In genomic region chr3:195612075-195612800, GRCh38 we compare ENCODE assay signal across 17 cellular contexts. TPM values are rescaled to one million over a fixed set of nuclear protein-coding genes. Genes with fewer than 3 reads are reported as not detected.
DNase-seq lines count a peak whose midpoint lies in the region; ATAC-seq and TF ChIP-seq lines count a peak whose summit lies in the region.
"Had no signal": no experiment of that assay in that cellular context is flagged by ENCODE, and none has a peak within 500 bp of the region (broad histone marks: within the 10 kb centered on the region; RNA-seq: fewer than 3 reads in every experiment).

No MANE protein-coding gene starts in this region.

- H3K27me3 Mint-ChIP-seq in GM23338 (ENCODE audit: insufficient read depth, low read depth, poor library complexity) (no peaks in the 10 kb centered on the region), osteocyte (ENCODE audit: unreplicated experiment) (peaks cover 36% of the 10 kb centered on the region)
- H3K27me3 Mint-ChIP-seq: activated naive CD8-positive, alpha-beta T cell; central memory CD8-positive, alpha-beta T cell had no signal

- no peaks in the 10 kb centered on the region for H3F3A ChIP-seq in GM23338 (replicated peaks; ENCODE audit: low read depth)

- TF ChIP-seq CTCF in GM23338 (conservative IDR thresholded peaks at IDR 0.05; ENCODE audit: low read depth in 2 of 2): no peak
- TF ChIP-seq CTCF in coronary artery (IDR thresholded peaks at IDR 0.05): no peak
- no peak for TF ChIP-seq CTCF in osteocyte (IDR thresholded peaks at IDR 0.05)

- H4K20me1 ChIP-seq in GM23338 (replicated peaks; ENCODE audit: insufficient read depth): no peaks in the 10 kb centered on the region
- H4K20me1 ChIP-seq: BLaER1 treated with 17β-estradiol and CSF1 and Interleukin-3, amounts not matched to agents 10 nM and 100 nM had no signal

- no peaks in the 10 kb centered on the region for H3K9me2 ChIP-seq in GM23338 (ENCODE audit: insufficient read depth)

- H2AFZ ChIP-seq in GM23338: peak overlapping the region; percentile 38; the same call in 1 of the 2 replicates

- H3K36me3 Mint-ChIP-seq in GM23338 (ENCODE audit: low read depth): peaks cover 17% of the 10 kb centered on the region
- H3K36me3 Mint-ChIP-seq in osteocyte (ENCODE audit: unreplicated experiment): peaks cover 1% of the 10 kb centered on the region

- DNase-seq in CD1c-positive myeloid dendritic cell (ENCODE audit: extremely low spot score) (peak; percentile 77), GM23338 (ENCODE audit: low spot score) (peak; percentile 9), coronary artery (ENCODE audit: low spot score) (peak; percentile 68), osteocyte (ENCODE audit: extremely low spot score, unreplicated experiment) (peak; percentile 78), erythroblast (lab: John Stamatoyannopoulos, UW) (no peak), NCI-H1694 treated with DMSO at 0.1 percent for 48 hours (lab: John Stamatoyannopoulos, UW) (no peak)
- no peak for DNase-seq in activated CD4-positive, alpha-beta T cell treated with anti-CD3 and anti-CD28 coated beads, Interleukin-2, amount 50 U/mL, for 1 hour
- DNase-seq: glutamatergic neuron, islet precursor cell, NCI-H2171 had no signal

- no peak for TF ChIP-seq POLR2A in erythroblast (IDR thresholded peaks at IDR 0.05; ENCODE audit: low read length)

- no peaks in the 10 kb centered on the region for H3K27me3 ChIP-seq in GM23338 (ENCODE audit: insufficient read depth)
- H3K27me3 ChIP-seq: BLaER1 treated with 17β-estradiol and CSF1 and Interleukin-3, amounts not matched to agents 10 nM and 100 nM had no signal

- H3K4me1 ChIP-seq in GM23338 (ENCODE audit: insufficient read depth): no peaks in the 10 kb centered on the region

- ATAC-seq in GM23338: no peak
- no peak for ATAC-seq in HG03460 (IDR thresholded peaks at IDR 0.05; ENCODE audit: unreplicated experiment)
- ATAC-seq: GM12878 had no signal

- H3K27ac Mint-ChIP-seq in GM23338 (no peak overlapping the region), osteocyte (ENCODE audit: unreplicated experiment) (no peak overlapping the region)

- H3K4me3 ChIP-seq in GM23338 (no peak overlapping the region), coronary artery (no peak overlapping the region)
- H3K4me3 ChIP-seq: BLaER1 treated with 17β-estradiol and CSF1 and Interleukin-3, amounts not matched to agents 10 nM and 100 nM; GM12878; thoracic aorta had no signal

- H3K27ac ChIP-seq in GM23338 (ENCODE audit: low read depth) (peak overlapping the region; percentile 32; the same call in 1 of the 2 replicates), coronary artery (no peak overlapping the region)
- H3K27ac ChIP-seq: BLaER1 treated with 17β-estradiol and CSF1 and Interleukin-3, amounts not matched to agents 10 nM and 100 nM; thoracic aorta had no signal

- no peaks in the 10 kb centered on the region for H3K36me3 ChIP-seq in GM23338 (ENCODE audit: insufficient read depth)
- H3K36me3 ChIP-seq: BLaER1 treated with 17β-estradiol and CSF1 and Interleukin-3, amounts not matched to agents 10 nM and 100 nM; thoracic aorta had no signal

- H3K4me3 Mint-ChIP-seq in GM23338: no peak overlapping the region
- no peak overlapping the region for H3K4me3 Mint-ChIP-seq in osteocyte (ENCODE audit: unreplicated experiment)
- H3K4me3 Mint-ChIP-seq: activated naive CD8-positive, alpha-beta T cell; central memory CD8-positive, alpha-beta T cell had no signal

- no peaks in the 10 kb centered on the region for H3K79me2 ChIP-seq in GM23338 (replicated peaks; ENCODE audit: insufficient read depth)

- H3K4me1 Mint-ChIP-seq in GM23338: peaks cover 2% of the 10 kb centered on the region; the same call in 1 of the 3 replicates
- no peaks in the 10 kb centered on the region for H3K4me1 Mint-ChIP-seq in osteocyte (ENCODE audit: unreplicated experiment)

- H3K9me3 Mint-ChIP-seq in GM23338 (peaks cover 53% of the 10 kb centered on the region), osteocyte (ENCODE audit: unreplicated experiment) (peaks cover 8% of the 10 kb centered on the region)

- no peak overlapping the region for H3K4me2 ChIP-seq in GM23338

TF ChIP-seq in GM23338, 12 proteins besides CTCF, POLR2A, EP300 and RAD21 (continues in another document):
- TF ChIP-seq CREB1 (CRISPR knock-in tag; IDR thresholded peaks at IDR 0.05; ENCODE audit: low read depth) (no peak), NANOG (IDR thresholded peaks at IDR 0.05; ENCODE audit: borderline replicate concordance) (no peak), STAT1 (IDR thresholded peaks at IDR 0.05; ENCODE audit: unreplicated experiment) (no peak), EZH2 (IDR thresholded peaks at IDR 0.05; ENCODE audit: low read depth, unreplicated experiment) (no peak), POLR2AphosphoS5 (IDR thresholded peaks at IDR 0.05; ENCODE audit: low read depth) (no peak), EZH2phosphoT487 (IDR thresholded peaks at IDR 0.05; ENCODE audit: unreplicated experiment) (no peak), REST (IDR thresholded peaks at IDR 0.05; ENCODE audit: unreplicated experiment) (no peak), ZNF331 (CRISPR knock-in tag; IDR thresholded peaks at IDR 0.05; ENCODE audit: low read depth) (no peak)
- TF ChIP-seq, protein P1, sequence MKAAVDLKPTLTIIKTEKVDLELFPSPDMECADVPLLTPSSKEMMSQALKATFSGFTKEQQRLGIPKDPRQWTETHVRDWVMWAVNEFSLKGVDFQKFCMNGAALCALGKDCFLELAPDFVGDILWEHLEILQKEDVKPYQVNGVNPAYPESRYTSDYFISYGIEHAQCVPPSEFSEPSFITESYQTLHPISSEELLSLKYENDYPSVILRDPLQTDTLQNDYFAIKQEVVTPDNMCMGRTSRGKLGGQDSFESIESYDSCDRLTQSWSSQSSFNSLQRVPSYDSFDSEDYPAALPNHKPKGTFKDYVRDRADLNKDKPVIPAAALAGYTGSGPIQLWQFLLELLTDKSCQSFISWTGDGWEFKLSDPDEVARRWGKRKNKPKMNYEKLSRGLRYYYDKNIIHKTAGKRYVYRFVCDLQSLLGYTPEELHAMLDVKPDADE (IDR thresholded peaks at IDR 0.05): no peak

RNA-seq across cellular contexts. Expression of gene APOD, which starts 28.5 kb away (rescaled TPM):
- not detected in 2 replicates for total RNA-seq in GM23338 (2014; rRNA removed; shearing (Covaris generic))
- polyA plus RNA-seq in GM23338 (2016; fragmentation: Nextera tagmentation; extraction: Ambion mirVana): not detected in 2 replicates
- total RNA-seq in osteocyte: 2.6 and 3.2 TPM in 2 replicates
- total RNA-seq: activated CD8-positive, alpha-beta memory T cell treated with anti-CD3 and anti-CD28 coated beads for 36 hours had no signal

Comparison
In these comparisons a context has a peak if more than half of its experiments do, and no peak if none do; other contexts are left out.
1. DNase-seq: peak in CD1c-positive myeloid dendritic cell (single experiment), GM23338 (single experiment), coronary artery (single experiment) and osteocyte (single experiment); none in erythroblast (0 of 2), activated CD4-positive, alpha-beta T cell treated with anti-CD3 and anti-CD28 coated beads, Interleukin-2, amount 50 U/mL, for 1 hour (single experiment) and NCI-H1694 treated with DMSO at 0.1 percent for 48 hours (single experiment).